Comparison of ENCODE assay signal across 17 cellular contexts in genomic region chr7:23210502-23210901, GRCh38. TPM values are rescaled to one million over a fixed set of nuclear protein-coding genes. Genes with fewer than 3 reads are reported as not detected.
A peak's percentile ranks its signal among the peaks of the same experiment; 100 is the strongest.
DNase-seq lines count a peak whose midpoint lies in the region; ATAC-seq and TF ChIP-seq lines count a peak whose summit lies in the region.
"Had no signal": no experiment of that assay in that cellular context is flagged by ENCODE, and none has a peak within 500 bp of the region (broad histone marks: within the 10 kb centered on the region; RNA-seq: fewer than 3 reads in every experiment).

No MANE protein-coding gene starts in this region.

- H3K4me1 ChIP-seq in neutrophil (ENCODE audit: control insufficient read depth in 1 of 2, insufficient read depth in 1 of 2, low read depth in 1 of 2, low read length in 1 of 2): peaks cover 51 to 57% of the 10 kb centered on the region in 2 experiments
- H3K4me1 ChIP-seq: HAP-1, SJCRH30 had no signal

- no peaks in the 10 kb centered on the region for H3K9me3 ChIP-seq in neutrophil
- H3K9me3 ChIP-seq: Caco-2, HAP-1, SJCRH30 had no signal

- no peaks in the 10 kb centered on the region for H3K9me3 Mint-ChIP-seq in dendritic cell treated with granulocyte-macrophage colony-stimulating factor and Interleukin-4, amounts not matched to agents 40 ng/mL and 50 ng/mL, for 4 days
- H3K9me3 Mint-ChIP-seq in type B pancreatic cell: no peaks in the 10 kb centered on the region

- H3K27ac Mint-ChIP-seq in dendritic cell treated with granulocyte-macrophage colony-stimulating factor and Interleukin-4, amounts not matched to agents 40 ng/mL and 50 ng/mL, for 4 days: peak overlapping the region; percentile 69
- no peak overlapping the region for H3K27ac Mint-ChIP-seq in type B pancreatic cell
- H3K27ac Mint-ChIP-seq: T-helper 17 cell had no signal

- DNase-seq in HL-60 (ENCODE audit: low read depth in 1 of 2, low spot score in 1 of 2) (peak in 1 of 2 experiments; percentile 78), NOMO-1 treated with DMSO at 0.1 percent for 48 hours (lab: John Stamatoyannopoulos, UW; ENCODE audit: unreplicated experiment) (peak; percentile 29), NCI-H510A treated with DMSO at 0.1 percent for 48 hours (lab: John Stamatoyannopoulos, UW) (no peak), type B pancreatic cell (ENCODE audit: extremely low spot score, unreplicated experiment) (no peak)
- DNase-seq: C1 segment of cervical spinal cord, Caco-2, NCI-H1417 treated with DMSO at 0.1 percent for 48 hours, NCI-H1930, NCI-H526 treated with DMSO at 0.1 percent for 48 hours, PC-3, RPMI8226, SJCRH30, T-helper 17 cell had no signal

- H3K4me3 ChIP-seq in HL-60 (replicated peaks; ENCODE audit: insufficient read depth, low read length) (no peak overlapping the region), neutrophil (ENCODE audit: low read depth in 1 of 2, low read length in 1 of 2) (no peak overlapping the region)
- H3K4me3 ChIP-seq: HAP-1, SJCRH30 had no signal

- no peaks in the 10 kb centered on the region for H3K36me3 Mint-ChIP-seq in dendritic cell treated with granulocyte-macrophage colony-stimulating factor and Interleukin-4, amounts not matched to agents 40 ng/mL and 50 ng/mL, for 4 days (ENCODE audit: low read depth)
- H3K36me3 Mint-ChIP-seq in type B pancreatic cell: peaks cover 1% of the 10 kb centered on the region

- TF ChIP-seq CTCF in HL-60 (IDR thresholded peaks at IDR 0.05; ENCODE audit: insufficient read depth, low read length): no peak
- no peak for TF ChIP-seq CTCF in neutrophil (IDR thresholded peaks at IDR 0.05)
- no peak for TF ChIP-seq CTCF in type B pancreatic cell (conservative IDR thresholded peaks at IDR 0.05)

- H3K27me3 Mint-ChIP-seq in dendritic cell treated with granulocyte-macrophage colony-stimulating factor and Interleukin-4, amounts not matched to agents 40 ng/mL and 50 ng/mL, for 4 days: peaks cover 12% of the 10 kb centered on the region
- H3K27me3 Mint-ChIP-seq in type B pancreatic cell: peaks cover 5% of the 10 kb centered on the region

- peak overlapping the region; percentile 46; the same call in 1 of the 2 replicates for H3K27ac ChIP-seq in HL-60 (replicated peaks)
- H3K27ac ChIP-seq in neutrophil: peak overlapping the region; percentile 76
- H3K27ac ChIP-seq: SJCRH30 had no signal

- ATAC-seq in HG03095 (IDR thresholded peaks at IDR 0.05; ENCODE audit: unreplicated experiment): no peak
- ATAC-seq: PC-3, T-helper 17 cell had no signal

- peaks cover 51% of the 10 kb centered on the region for H3K4me1 Mint-ChIP-seq in dendritic cell treated with granulocyte-macrophage colony-stimulating factor and Interleukin-4, amounts not matched to agents 40 ng/mL and 50 ng/mL, for 4 days (ENCODE audit: low read depth)
- peaks cover 20% of the 10 kb centered on the region for H3K4me1 Mint-ChIP-seq in type B pancreatic cell (ENCODE audit: unreplicated experiment)

- intact Hi-C loops in dendritic cell treated with granulocyte-macrophage colony-stimulating factor and Interleukin-4, amounts not matched to agents 40 ng/mL and 50 ng/mL, for 4 days (cut with micrococcal nuclease): no loop called here

- no peak overlapping the region for H3K4me3 Mint-ChIP-seq in dendritic cell treated with granulocyte-macrophage colony-stimulating factor and Interleukin-4, amounts not matched to agents 40 ng/mL and 50 ng/mL, for 4 days
- no peak overlapping the region for H3K4me3 Mint-ChIP-seq in type B pancreatic cell
- H3K4me3 Mint-ChIP-seq: T-helper 17 cell had no signal

- H3K36me3 ChIP-seq in neutrophil: no peaks in the 10 kb centered on the region
- H3K36me3 ChIP-seq: HAP-1, SJCRH30 had no signal

- H3K27me3 ChIP-seq in HL-60 (ENCODE audit: insufficient read depth, poor library complexity, severe bottlenecking) (no peaks in the 10 kb centered on the region), neutrophil (peaks cover 6% of the 10 kb centered on the region)
- H3K27me3 ChIP-seq: SJCRH30 had no signal

RNA-seq across cellular contexts. Expression of gene NUP42, which starts 28.7 kb away (rescaled TPM):
- 22.3 and 38.4 TPM in 2 replicates for total RNA-seq in type B pancreatic cell (ENCODE audit: low replicate concordance)

RNA-seq across cellular contexts. Expression of gene GPNMB, which starts 36.1 kb away (rescaled TPM):
- 7.0 and 13.3 TPM in 2 replicates for total RNA-seq in type B pancreatic cell (ENCODE audit: low replicate concordance)
- total RNA-seq: T-helper 17 cell had no signal
